8 cellular contexts compared by ENCODE assay signal in genomic region chr4:153143527-153144348, GRCh38.
DNase-seq lines count a peak whose midpoint lies in the region; ATAC-seq lines count a peak whose summit lies in the region.

No MANE protein-coding gene starts in this region.

- H3K9me3 Mint-ChIP-seq in CD4-positive, alpha-beta memory T cell = no peaks in the 10 kb centered on the region

- no peaks in the 10 kb centered on the region for H3K36me3 ChIP-seq in BLaER1 treated with 17β-estradiol and CSF1 and Interleukin-3, amounts not matched to agents 10 nM and 100 nM
- no peaks in the 10 kb centered on the region for H3K36me3 ChIP-seq in CD4-positive, alpha-beta memory T cell (ENCODE audit: insufficient read depth, low read length)

- DNase-seq in HT1080 (ENCODE audit: low read depth) (peak; percentile 72), RPMI7951 (ENCODE audit: low read depth) (peak; percentile 84), glomerular visceral epithelial cell (ENCODE audit: extremely low spot score) (peak; percentile 95), GOT3 (lab: John Stamatoyannopoulos, UW) (no peak)
- DNase-seq in CD4-positive, alpha-beta memory T cell = no peak

- peaks cover 0 to 12% (median 5%) of the 10 kb centered on the region in 4 donors for H3K4me1 Mint-ChIP-seq in CD4-positive, alpha-beta memory T cell

- H3K4me1 ChIP-seq in BLaER1 treated with 17β-estradiol and CSF1 and Interleukin-3, amounts not matched to agents 10 nM and 100 nM = peaks cover 19 to 53% (median 46%) of the 10 kb centered on the region in 10 experiments
- peaks cover 4% of the 10 kb centered on the region for H3K4me1 ChIP-seq in CD4-positive, alpha-beta memory T cell (ENCODE audit: insufficient read depth, low read length)

- no peaks in the 10 kb centered on the region for H3K36me3 Mint-ChIP-seq in CD4-positive, alpha-beta memory T cell

- H4K20me1 ChIP-seq in BLaER1 treated with 17β-estradiol and CSF1 and Interleukin-3, amounts not matched to agents 10 nM and 100 nM = no peaks in the 10 kb centered on the region

- ATAC-seq in GM19467 (IDR thresholded peaks at IDR 0.05; ENCODE audit: unreplicated experiment) (no peak), GM19328 (IDR thresholded peaks at IDR 0.05; ENCODE audit: unreplicated experiment) (no peak)

- no peak overlapping the region for H3K4me3 ChIP-seq in BLaER1 treated with 17β-estradiol and CSF1 and Interleukin-3, amounts not matched to agents 10 nM and 100 nM
- no peak overlapping the region for H3K4me3 ChIP-seq in CD4-positive, alpha-beta memory T cell (ENCODE audit: low read length in 2 of 2)

- no peaks in the 10 kb centered on the region for H3K27me3 Mint-ChIP-seq in CD4-positive, alpha-beta memory T cell

- H3K27ac Mint-ChIP-seq in CD4-positive, alpha-beta memory T cell = peak overlapping the region in 3 of 7 donors; percentile 7 to 64 (median 37)

- H3K27ac ChIP-seq in BLaER1 treated with 17β-estradiol and CSF1 and Interleukin-3, amounts not matched to agents 10 nM and 100 nM = no peak overlapping the region
- no peak overlapping the region for H3K27ac ChIP-seq in CD4-positive, alpha-beta memory T cell (ENCODE audit: low read depth, low read length)

- no peak overlapping the region for H3K9ac ChIP-seq in BLaER1 treated with 17β-estradiol and CSF1 and Interleukin-3, amounts not matched to agents 10 nM and 100 nM

- intact Hi-C loops in CD4-positive, alpha-beta memory T cell (cut with micrococcal nuclease) = loop anchor here (1.0 kb wide), 7 partner anchors 10 to 607 kb away; partner anchors contain the start of gene MND1

- H3K9me3 ChIP-seq in BLaER1 treated with 17β-estradiol and CSF1 and Interleukin-3, amounts not matched to agents 10 nM and 100 nM (replicated peaks in 1 of 11) = no peaks in the 10 kb centered on the region
- no peaks in the 10 kb centered on the region for H3K9me3 ChIP-seq in CD4-positive, alpha-beta memory T cell (ENCODE audit: control insufficient read depth in 1 of 2, low read length in 2 of 2)

- CTCF ChIA-PET in CD4-positive, alpha-beta memory T cell (lab: Charles Lee; ENCODE audit: partially characterized antibody) = interaction anchor here (0.6 to 5.6 kb wide), 40 partner anchors 9 to 606 kb away, joined by 3 to 32 read pairs (median 5); no protein-coding TSS in a partner anchor

- POLR2A ChIA-PET in CD4-positive, alpha-beta memory T cell (lab: Charles Lee; ENCODE audit: partially characterized antibody) = interaction anchor here (1.1 kb wide), 1 partner anchor 11 kb away, joined by 3 read pairs; no protein-coding TSS in a partner anchor

- H3K4me3 Mint-ChIP-seq in CD4-positive, alpha-beta memory T cell = no peak overlapping the region

- H3K27me3 ChIP-seq in BLaER1 treated with 17β-estradiol and CSF1 and Interleukin-3, amounts not matched to agents 10 nM and 100 nM = peaks cover 0 to 8% (median 0%) of the 10 kb centered on the region in 11 experiments; a peak in 1 of 22 replicates
- H3K27me3 ChIP-seq in CD4-positive, alpha-beta memory T cell (ENCODE audit: insufficient read depth, low read length) = no peaks in the 10 kb centered on the region

- H3K4me2 ChIP-seq in BLaER1 treated with 17β-estradiol and CSF1 and Interleukin-3, amounts not matched to agents 10 nM and 100 nM = peak overlapping the region; percentile 5 to 64 (median 58); a peak in 20 of 22 replicates

Comparison
In these comparisons a context has a peak if more than half of its experiments do, and no peak if none do; other contexts are left out.
1. DNase-seq: peak in HT1080 (single experiment), RPMI7951 (single experiment) and glomerular visceral epithelial cell (single experiment); none in CD4-positive, alpha-beta memory T cell (0 of 5) and GOT3 (single experiment).